ENCODE assay signal across 8 cellular contexts in genomic region chrX:12974217-12974796, GRCh38. TPM values are rescaled to one million over a fixed set of nuclear protein-coding genes. Genes with fewer than 3 reads are reported as not detected.
DNase-seq lines count a peak whose midpoint lies in the region; ATAC-seq and TF ChIP-seq lines count a peak whose summit lies in the region.

No MANE protein-coding gene starts in this region.

- H3K9ac ChIP-seq in ES-I3 (ENCODE audit: low read depth, low read length), result peak overlapping the region; percentile 90

- H3K27ac Mint-ChIP-seq in activated CD4-positive, alpha-beta T cell treated with anti-CD3 and anti-CD28 coated beads, Interleukin-2, amount 10 ng/mL, durations not matched to agents 7 days and 5 days, result peak overlapping the region; percentile 99

- CTCF ChIA-PET in activated CD4-positive, alpha-beta T cell treated with anti-CD3 and anti-CD28 coated beads, Interleukin-2, amount 10 ng/mL, durations not matched to agents 7 days and 5 days (lab: Charles Lee), result interaction anchor here (0.7 to 6.7 kb wide), 7 partner anchors 18 to 118 kb away, joined by 3 to 37 read pairs (median 13); no protein-coding TSS in a partner anchor

- H3K9me3 Mint-ChIP-seq in activated CD4-positive, alpha-beta T cell treated with anti-CD3 and anti-CD28 coated beads, Interleukin-2, amount 10 ng/mL, durations not matched to agents 7 days and 5 days, result no peaks in the 10 kb centered on the region

- H3K36me3 ChIP-seq in ES-I3 (ENCODE audit: insufficient read depth, low read length), result peaks cover 4% of the 10 kb centered on the region; the same call in 1 of the 2 replicates
- H3K36me3 ChIP-seq in mucosa of descending colon (ENCODE audit: low read depth), result no peaks in the 10 kb centered on the region
- H3K36me3 ChIP-seq in thoracic aorta, result no peaks in the 10 kb centered on the region

- H3K27me3 Mint-ChIP-seq in activated CD4-positive, alpha-beta T cell treated with anti-CD3 and anti-CD28 coated beads, Interleukin-2, amount 10 ng/mL, durations not matched to agents 7 days and 5 days, result no peaks in the 10 kb centered on the region

- POLR2A ChIA-PET in activated CD4-positive, alpha-beta T cell treated with anti-CD3 and anti-CD28 coated beads, Interleukin-2, amount 10 ng/mL, durations not matched to agents 7 days and 5 days (lab: Charles Lee), result interaction anchor here (1.7 to 2.9 kb wide), 3 partner anchors 16 to 114 kb away, joined by 6 to 10 read pairs (median 7); no protein-coding TSS in a partner anchor

- peak overlapping the region; percentile 96 for H3K4me3 Mint-ChIP-seq in activated CD4-positive, alpha-beta T cell treated with anti-CD3 and anti-CD28 coated beads, Interleukin-2, amount 10 ng/mL, durations not matched to agents 7 days and 5 days

- H3K4me1 ChIP-seq in ES-I3 (ENCODE audit: insufficient read depth, low read length) (peaks cover 18% of the 10 kb centered on the region), mucosa of descending colon (ENCODE audit: low read depth) (peaks cover 2% of the 10 kb centered on the region), thoracic aorta (ENCODE audit: control insufficient read depth in 1 of 2, low read depth in 2 of 2) (peaks cover 6 to 20% of the 10 kb centered on the region in 2 donors)

- TF ChIP-seq CTCF in epithelial cell of esophagus (IDR thresholded peaks at IDR 0.05; ENCODE audit: insufficient read depth, low read depth, low read length, missing control alignments) (no peak), mucosa of descending colon (IDR thresholded peaks at IDR 0.05) (no peak), thoracic aorta (IDR thresholded peaks at IDR 0.05) (no peak)

- intact Hi-C loops in mucosa of descending colon (cut with DNase I, micrococcal nuclease), result loop anchor here in 1 of 2 donors (10.0 kb wide), 1 partner anchor 510 kb away; no protein-coding TSS in a partner anchor

- H3K9me3 ChIP-seq in ES-I3 (ENCODE audit: control insufficient read depth, insufficient read depth, low read length), result no peaks in the 10 kb centered on the region
- no peaks in the 10 kb centered on the region for H3K9me3 ChIP-seq in mucosa of descending colon
- H3K9me3 ChIP-seq in thoracic aorta, result no peaks in the 10 kb centered on the region

- no peaks in the 10 kb centered on the region for H3K27me3 ChIP-seq in thoracic aorta (replicated peaks; ENCODE audit: insufficient read depth)

- peaks cover 45% of the 10 kb centered on the region for H3K36me3 Mint-ChIP-seq in activated CD4-positive, alpha-beta T cell treated with anti-CD3 and anti-CD28 coated beads, Interleukin-2, amount 10 ng/mL, durations not matched to agents 7 days and 5 days (ENCODE audit: low read depth)

- H3K27ac ChIP-seq in thoracic aorta, result peak overlapping the region; percentile 98 to 99

- DNase-seq in M059J (ENCODE audit: low read depth) (peak; percentile 72), epithelial cell of esophagus (ENCODE audit: low read depth) (peak; percentile 54), mucosa of descending colon (peak; percentile 70 to 82 (median 74)), thoracic aorta (ENCODE audit: low spot score) (no peak)
- peak; percentile 53 for DNase-seq in activated CD4-positive, alpha-beta T cell treated with anti-CD3 and anti-CD28 coated beads, Interleukin-2, amount 10 ng/mL, durations not matched to agents 7 days and 5 days

- peaks cover 29% of the 10 kb centered on the region for H3K4me1 Mint-ChIP-seq in activated CD4-positive, alpha-beta T cell treated with anti-CD3 and anti-CD28 coated beads, Interleukin-2, amount 10 ng/mL, durations not matched to agents 7 days and 5 days

- peak overlapping the region; percentile 76 for H3K4me3 ChIP-seq in epithelial cell of esophagus (ENCODE audit: low read length)
- peak overlapping the region; percentile 67 for H3K4me3 ChIP-seq in mucosa of descending colon
- H3K4me3 ChIP-seq in thoracic aorta, result peak overlapping the region; percentile 96

- ATAC-seq in mucosa of descending colon (peak; percentile 68), thoracic aorta (ENCODE audit: insufficient number of reproducible peaks, low FRiP score, low read depth) (no peak), HG02885 (IDR thresholded peaks at IDR 0.05; ENCODE audit: poor library complexity, unreplicated experiment) (no peak), HG02870 (IDR thresholded peaks at IDR 0.05; ENCODE audit: unreplicated experiment) (no peak)

RNA-seq across cellular contexts. Expression of gene TMSB4X, which starts 0.6 kb away (rescaled TPM):
- 5,809 and 7,639 TPM in 2 replicates for total RNA-seq in M059J (2014; rRNA removed; shearing (Covaris generic))
- total RNA-seq in activated CD4-positive, alpha-beta T cell treated with anti-CD3 and anti-CD28 coated beads, Interleukin-2, amount 10 ng/mL, durations not matched to agents 7 days and 5 days, result 1,000 to 10,000 TPM; 9,113 to 9,418 TPM
- total RNA-seq in mucosa of descending colon (1,000 to 10,000 TPM; 2,288 to 5,392 (median 5,014) TPM), thoracic aorta (1,000 to 10,000 TPM; 3,886 to 3,920 TPM)
